ENCODE assay signal across 10 cellular contexts in the genomic region with DNA sequence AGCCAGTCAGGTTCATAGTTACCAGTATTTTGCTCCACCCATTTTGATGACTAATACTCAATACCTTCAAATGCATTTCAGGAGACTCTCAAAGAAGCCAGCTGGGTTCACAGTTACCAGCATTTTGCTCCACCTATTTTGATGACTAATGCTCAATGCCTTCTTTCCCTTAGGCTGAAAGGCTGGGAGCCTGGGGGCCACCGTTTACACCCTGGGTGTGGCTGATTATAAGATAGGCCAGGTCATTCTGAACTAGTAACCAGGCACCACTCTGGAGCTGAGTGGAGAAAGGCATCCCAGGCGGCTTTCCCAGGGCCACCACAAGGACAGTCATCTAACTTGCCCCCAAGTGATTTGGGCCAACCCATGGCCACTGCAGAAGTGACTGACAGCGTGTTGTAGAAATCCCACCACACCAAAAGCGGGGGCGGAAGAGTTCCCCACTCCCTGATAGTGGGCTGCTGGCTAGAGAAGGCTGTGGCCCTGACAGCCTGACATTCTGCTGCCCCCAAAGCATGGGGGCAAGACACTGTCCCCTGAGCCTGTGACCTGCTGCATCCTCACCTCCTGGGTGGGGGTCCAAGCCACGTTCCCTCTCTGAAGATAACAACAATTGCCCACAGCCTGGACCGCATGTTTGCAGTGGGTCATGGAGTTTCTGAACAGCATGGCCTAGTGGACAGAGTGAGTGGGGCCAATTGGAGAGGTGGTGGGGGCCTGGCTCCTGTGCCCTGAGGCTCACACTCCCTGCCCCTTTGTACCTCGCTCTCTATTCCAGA.
A peak's percentile ranks its signal among the peaks of the same experiment; 100 is the strongest.
DNase-seq lines count a peak whose midpoint lies in the region; ATAC-seq and TF ChIP-seq lines count a peak whose summit lies in the region.
"Had no signal": no experiment of that assay in that cellular context is flagged by ENCODE, and none has a peak within 500 bp of the region (broad histone marks: within the 10 kb centered on the region; RNA-seq: fewer than 3 reads in every experiment).

No MANE protein-coding gene starts in this region.

- DNase-seq in AG10803 (ENCODE audit: low read depth) (peak; percentile 47), HS-27A (ENCODE audit: low read depth) (peak; percentile 84), amniotic stem cell (lab: John Stamatoyannopoulos, UW) (peak; percentile 25), inferior parietal cortex (ENCODE audit: extremely low spot score) (peak; percentile 36), MV-4-11 (lab: John Stamatoyannopoulos, UW) (no peak), NCI-H446 (lab: John Stamatoyannopoulos, UW) (no peak)
- DNase-seq: midbrain, NCI-H524 treated with DMSO at 0.1 percent for 48 hours had no signal

- no peak for ATAC-seq in HG02884 (IDR thresholded peaks at IDR 0.05; ENCODE audit: unreplicated experiment)
- ATAC-seq in HG02623 (IDR thresholded peaks at IDR 0.05; ENCODE audit: unreplicated experiment): no peak

- no peak overlapping the region for H3K4me3 ChIP-seq in AG10803 (ENCODE audit: low read length)

- no peak for TF ChIP-seq CTCF in AG10803 (conservative IDR thresholded peaks at IDR 0.05; ENCODE audit: low read length)

Comparison
In these comparisons a context has a peak if more than half of its experiments do, and no peak if none do; other contexts are left out.
1. DNase-seq: peak in AG10803 (single experiment), HS-27A (single experiment), amniotic stem cell (single experiment) and inferior parietal cortex (single experiment); none in MV-4-11 (single experiment) and NCI-H446 (0 of 2).